13 cellular contexts compared by ENCODE assay signal in the genomic region with DNA sequence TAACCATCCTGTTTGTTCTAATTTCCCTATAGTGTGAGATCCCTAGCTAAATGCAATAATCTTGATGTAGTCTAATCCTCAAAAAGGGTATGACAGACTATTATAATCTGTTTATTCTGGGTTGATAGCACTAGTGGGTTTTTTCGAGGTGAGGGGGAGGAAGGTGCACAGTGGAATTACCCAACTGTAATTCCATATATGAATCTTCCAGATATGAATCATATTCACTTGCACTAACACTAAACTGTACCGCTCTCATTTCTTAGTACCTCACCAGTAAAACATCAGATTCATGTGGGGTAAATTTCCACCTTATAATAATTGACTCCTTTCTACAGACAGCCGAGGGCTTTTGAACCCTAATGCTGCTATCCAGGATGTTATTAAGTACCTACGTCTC. TPM values are rescaled to one million over a fixed set of nuclear protein-coding genes. Genes with fewer than 3 reads are reported as not detected.
DNase-seq lines count a peak whose midpoint lies in the region; ATAC-seq and TF ChIP-seq lines count a peak whose summit lies in the region.
"Had no signal": no experiment of that assay in that cellular context is flagged by ENCODE, and none has a peak within 500 bp of the region (broad histone marks: within the 10 kb centered on the region; RNA-seq: fewer than 3 reads in every experiment).

No MANE protein-coding gene starts in this region.

- peaks cover 0 to 13% (median 5%) of the 10 kb centered on the region in 4 donors for H3K36me3 ChIP-seq in esophagus muscularis mucosa
- H3K36me3 ChIP-seq: pancreas had no signal

- H3K4me3 Mint-ChIP-seq in activated naive CD4-positive, alpha-beta T cell treated with anti-CD3 and anti-CD28 coated beads, Interleukin-2, amount 10 ng/mL, durations not matched to agents 7 days and 5 days, result no peak overlapping the region

- H3K9me3 ChIP-seq in esophagus muscularis mucosa, result no peaks in the 10 kb centered on the region
- H3K9me3 ChIP-seq: lower lobe of right lung, pancreas had no signal

- TF ChIP-seq POLR2A in esophagus muscularis mucosa (IDR thresholded peaks at IDR 0.05; ENCODE audit: low read depth), result no peak

- H3K27me3 ChIP-seq in esophagus muscularis mucosa, result no peaks in the 10 kb centered on the region
- H3K27me3 ChIP-seq: dorsolateral prefrontal cortex, pancreas had no signal

- TF ChIP-seq EP300 in esophagus muscularis mucosa (IDR thresholded peaks at IDR 0.05), result no peak

- H3K36me3 Mint-ChIP-seq in activated naive CD4-positive, alpha-beta T cell treated with anti-CD3 and anti-CD28 coated beads, Interleukin-2, amount 10 ng/mL, durations not matched to agents 7 days and 5 days, result peaks cover 22% of the 10 kb centered on the region

- intact Hi-C loops in esophagus muscularis mucosa (cut with DNase I), result no loop called here

- peaks cover 4 to 26% (median 19%) of the 10 kb centered on the region in 4 donors for H3K4me1 ChIP-seq in esophagus muscularis mucosa

- DNase-seq in activated naive CD4-positive, alpha-beta T cell treated with Interleukin-2 at 50 U/mL for 16 hours, result peak; percentile 27
- no peak for DNase-seq in activated naive CD4-positive, alpha-beta T cell treated with anti-CD3 and anti-CD28 coated beads, Interleukin-2, amount 10 ng/mL, durations not matched to agents 7 days and 5 days
- no peak for DNase-seq in stimulated activated naive CD8-positive, alpha-beta T cell treated with anti-CD3 and anti-CD28 coated beads, Interleukin-15, Interleukin-2, amounts not matched to agents 100 U/mL and 50 U/mL, for 24 hours
- DNase-seq in NCI-H1694 treated with DMSO at 0.1 percent for 48 hours (lab: John Stamatoyannopoulos, UW), result no peak
- no peak for DNase-seq in esophagus muscularis mucosa (ENCODE audit: extremely low spot score)
- no peak for DNase-seq in globus pallidus (ENCODE audit: low spot score)
- DNase-seq: dorsolateral prefrontal cortex, lower lobe of right lung, NCI-H1436 treated with DMSO at 0.1 percent for 48 hours, pancreas, PC-9 had no signal

- H3K4me3 ChIP-seq in esophagus muscularis mucosa, result no peak overlapping the region
- H3K4me3 ChIP-seq: dorsolateral prefrontal cortex, lower lobe of right lung, pancreas, PC-9 had no signal

- CTCF ChIA-PET in activated naive CD4-positive, alpha-beta T cell treated with anti-CD3 and anti-CD28 coated beads, Interleukin-2, amount 10 ng/mL, durations not matched to agents 7 days and 5 days (lab: Charles Lee), result interaction anchor here (0.6 to 3.5 kb wide), 4 partner anchors 13 to 37 kb away, joined by 3 to 29 read pairs (median 4); a partner anchor contains a TSS

- H3K27me3 Mint-ChIP-seq in activated naive CD4-positive, alpha-beta T cell treated with anti-CD3 and anti-CD28 coated beads, Interleukin-2, amount 10 ng/mL, durations not matched to agents 7 days and 5 days, result no peaks in the 10 kb centered on the region

- ATAC-seq in HG02623 (IDR thresholded peaks at IDR 0.05; ENCODE audit: unreplicated experiment) (peak; percentile 36), HG03565 (IDR thresholded peaks at IDR 0.05; ENCODE audit: unreplicated experiment) (peak; percentile 28)
- ATAC-seq in stimulated activated naive CD8-positive, alpha-beta T cell treated with anti-CD3 and anti-CD28 coated beads, Interleukin-15, Interleukin-2, amounts not matched to agents 100 U/mL and 50 U/mL, for 24 hours, result peak; percentile 63
- ATAC-seq: lower lobe of right lung, pancreas had no signal

- WGBS in esophagus muscularis mucosa, result 90% methylated on average over 4 of the region's 4 CpGs

- no peak overlapping the region for H3K27ac ChIP-seq in esophagus muscularis mucosa (replicated peaks in 1 of 4)
- H3K27ac ChIP-seq: lower lobe of right lung, pancreas, PC-9 had no signal

- no peaks in the 10 kb centered on the region for H3K9me3 Mint-ChIP-seq in activated naive CD4-positive, alpha-beta T cell treated with anti-CD3 and anti-CD28 coated beads, Interleukin-2, amount 10 ng/mL, durations not matched to agents 7 days and 5 days

- H3K4me1 Mint-ChIP-seq in activated naive CD4-positive, alpha-beta T cell treated with anti-CD3 and anti-CD28 coated beads, Interleukin-2, amount 10 ng/mL, durations not matched to agents 7 days and 5 days, result peaks cover 46% of the 10 kb centered on the region

- TF ChIP-seq CTCF in esophagus muscularis mucosa (IDR thresholded peaks at IDR 0.05), result no peak

- no peak overlapping the region for H3K27ac Mint-ChIP-seq in activated naive CD4-positive, alpha-beta T cell treated with anti-CD3 and anti-CD28 coated beads, Interleukin-2, amount 10 ng/mL, durations not matched to agents 7 days and 5 days

RNA-seq across cellular contexts. Expression of a gene that starts 16.5 kb away (rescaled TPM):
- 10 to 100 TPM; 15.4 to 29.0 (median 19.9) TPM for total RNA-seq in esophagus muscularis mucosa

RNA-seq across cellular contexts. Expression of a gene that starts 57.9 kb away (rescaled TPM):
- total RNA-seq in esophagus muscularis mucosa, result 1 to 10 TPM; 1.7 to 3.1 (median 2.3) TPM
- total RNA-seq: PC-9 had no signal
